ENCODE assay signal across 17 cellular contexts in the genomic region with DNA sequence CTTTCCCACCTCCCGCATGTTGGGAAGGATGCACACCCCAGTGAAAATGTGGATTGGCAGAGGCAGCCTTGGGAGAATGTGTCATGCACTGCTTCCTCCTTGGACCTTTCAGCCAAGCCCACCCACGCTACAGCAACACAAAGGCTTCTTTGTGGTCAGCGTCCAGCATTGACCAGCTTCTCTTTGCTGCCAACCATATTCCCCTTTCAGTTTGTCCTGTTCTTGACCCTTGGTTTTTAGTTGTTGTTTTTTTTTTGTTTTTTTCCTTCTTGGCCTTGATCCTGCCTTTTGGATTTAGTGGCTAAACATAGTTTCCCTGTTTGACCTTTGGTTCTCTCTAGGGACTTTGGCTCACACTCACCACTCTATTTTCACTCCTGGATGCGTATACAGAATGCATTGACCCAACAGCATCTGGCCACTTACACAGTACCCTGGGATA.
DNase-seq lines count a peak whose midpoint lies in the region; ATAC-seq, FAIRE-seq and TF ChIP-seq lines count a peak whose summit lies in the region.
"Had no signal": no experiment of that assay in that cellular context is flagged by ENCODE, and none has a peak within 500 bp of the region (broad histone marks: within the 10 kb centered on the region; RNA-seq: fewer than 3 reads in every experiment).

No MANE protein-coding gene starts in this region.

- ATAC-seq in K562: no peak
- ATAC-seq in heart right ventricle: peak; percentile 75 to 94 (median 90)
- ATAC-seq in pancreas: peak in 3 of 4 donors; percentile 35 to 57 (median 52)
- ATAC-seq in HG02678 (IDR thresholded peaks at IDR 0.05; ENCODE audit: unreplicated experiment): no peak
- ATAC-seq in GM18867 (IDR thresholded peaks at IDR 0.05; ENCODE audit: unreplicated experiment): no peak
- ATAC-seq: natural killer cell; stimulated activated naive B cell treated with anti-CD40 and anti-IgM and Interleukin-4, amounts not matched to agents 10 μg/mL and 1 μg/mL and 100 μg/mL, for 72 hours had no signal

- FAIRE-seq in K562 (lab: Jason Lieb, UNC) (no peak), pancreas (lab: Jason Lieb, UNC) (no peak)

- H3K4me3 Mint-ChIP-seq in Calu3 (ENCODE audit: low read depth, unreplicated experiment): no peak overlapping the region
- H3K4me3 Mint-ChIP-seq in activated T-helper 1 cell treated with anti-CD3 and anti-CD28 coated beads, Interleukin-12 subunit alpha, Interleukin-12 subunit beta, Interleukin-2, Interleukin-4 antibody, amounts not matched to agents 30 ng/mL and 10 ng/mL and 1 ng/mL, durations not matched to agents 14 hours and 24 hours and 36 hours: no peak overlapping the region
- H3K4me3 Mint-ChIP-seq: endodermal cell; natural killer cell; stimulated activated naive B cell treated with anti-CD40 and anti-IgM and Interleukin-4, amounts not matched to agents 10 μg/mL and 1 μg/mL and 100 μg/mL, for 72 hours had no signal

- TF ChIP-seq EP300 in K562 (IDR thresholded peaks at IDR 0.05; ENCODE audit: low read length): no peak

- CTCF ChIA-PET in Calu3 (lab: Charles Lee): interaction anchor here (0.7 to 0.8 kb wide), 2 partner anchors 38 to 279 kb away, joined by 3 read pairs; no protein-coding TSS in a partner anchor
- CTCF ChIA-PET in K562 (lab: Yijun Ruan, JAX; ENCODE audit: low intra/inter-chr PET ratio): no interaction called here

- BruUV-seq in Calu3 (replicated peaks; lab: Mats Ljungman, UMichigan) (no TSS peak), K562 (replicated peaks; lab: Mats Ljungman, UMichigan) (no TSS peak)

- no peaks in the 10 kb centered on the region for H3K79me2 ChIP-seq in K562 (ENCODE audit: control insufficient read depth, insufficient read depth, low read length)

- no peaks in the 10 kb centered on the region for H4K20me1 ChIP-seq in K562 (replicated peaks; ENCODE audit: control insufficient read depth, insufficient read depth, low read length)

- intact Hi-C loops in Calu3 (cut with micrococcal nuclease; ENCODE audit: unreplicated experiment) (loop anchor here (10.0 kb wide), 1 partner anchor 126 kb away; no protein-coding TSS in a partner anchor), K562 (cut with micrococcal nuclease) (no loop called here), heart right ventricle (cut with DNase I) (loop anchor here in 1 of 10 donors (10.0 kb wide), 1 partner anchor 64 kb away; no protein-coding TSS in a partner anchor), pancreas (cut with DNase I) (no loop called here)
- intact Hi-C loops in activated T-helper 1 cell treated with anti-CD3 and anti-CD28 coated beads, Interleukin-12 subunit alpha, Interleukin-12 subunit beta, Interleukin-2, Interleukin-4 antibody, amounts not matched to agents 30 ng/mL and 10 ng/mL and 1 ng/mL, durations not matched to agents 14 hours and 24 hours and 36 hours (cut with micrococcal nuclease): no loop called here

- H3K4me3 ChIP-seq in K562 (no peak overlapping the region), heart right ventricle (no peak overlapping the region), pancreas (no peak overlapping the region)
- H3K4me3 ChIP-seq: cardiac muscle cell, skin epidermis had no signal

- no peaks in the 10 kb centered on the region for H3K9me3 ChIP-seq in K562 (replicated peaks; ENCODE audit: control insufficient read depth, insufficient read depth, low read depth, low read length)
- peaks cover 0 to 7% (median 0%) of the 10 kb centered on the region in 11 donors for H3K9me3 ChIP-seq in heart right ventricle
- no peaks in the 10 kb centered on the region for H3K9me3 ChIP-seq in pancreas

- H3K36me3 ChIP-seq in K562 (ENCODE audit: control insufficient read depth, insufficient read depth, low read length) (no peaks in the 10 kb centered on the region), heart right ventricle (no peaks in the 10 kb centered on the region), pancreas (no peaks in the 10 kb centered on the region)
- H3K36me3 ChIP-seq: cardiac muscle cell had no signal

- no peak for TF ChIP-seq POLR2A in K562 (conservative IDR thresholded peaks at IDR 0.05)

- H3K27me3 ChIP-seq in K562 (ENCODE audit: control insufficient read depth in 2 of 2, insufficient read depth in 2 of 2, low read length in 2 of 2): no peaks in the 10 kb centered on the region
- H3K27me3 ChIP-seq in heart right ventricle: peaks cover 0 to 4% (median 0%) of the 10 kb centered on the region in 7 donors
- H3K27me3 ChIP-seq in pancreas: no peaks in the 10 kb centered on the region

- H3K9me3 Mint-ChIP-seq in Calu3 (ENCODE audit: low read depth, unreplicated experiment): peaks cover 15% of the 10 kb centered on the region
- H3K9me3 Mint-ChIP-seq in activated T-helper 1 cell treated with anti-CD3 and anti-CD28 coated beads, Interleukin-12 subunit alpha, Interleukin-12 subunit beta, Interleukin-2, Interleukin-4 antibody, amounts not matched to agents 30 ng/mL and 10 ng/mL and 1 ng/mL, durations not matched to agents 14 hours and 24 hours and 36 hours: peaks cover 11% of the 10 kb centered on the region

- POLR2A ChIA-PET in K562 (lab: Yijun Ruan, JAX): interaction anchor here (0.6 kb wide), 1 partner anchor 435 kb away, joined by 3 read pairs; no protein-coding TSS in a partner anchor

- peaks cover 33% of the 10 kb centered on the region for H3K4me1 Mint-ChIP-seq in Calu3 (ENCODE audit: low read depth, unreplicated experiment)
- no peaks in the 10 kb centered on the region for H3K4me1 Mint-ChIP-seq in activated T-helper 1 cell treated with anti-CD3 and anti-CD28 coated beads, Interleukin-12 subunit alpha, Interleukin-12 subunit beta, Interleukin-2, Interleukin-4 antibody, amounts not matched to agents 30 ng/mL and 10 ng/mL and 1 ng/mL, durations not matched to agents 14 hours and 24 hours and 36 hours (ENCODE audit: low read depth)
- H3K4me1 Mint-ChIP-seq: natural killer cell; stimulated activated naive B cell treated with anti-CD40 and anti-IgM and Interleukin-4, amounts not matched to agents 10 μg/mL and 1 μg/mL and 100 μg/mL, for 72 hours had no signal

- TF ChIP-seq CTCF in Calu3 (IDR thresholded peaks at IDR 0.05; ENCODE audit: unreplicated experiment): no peak
- no peak for TF ChIP-seq CTCF in K562 (IDR thresholded peaks at IDR 0.05 in 2 of 3, conservative IDR thresholded peaks at IDR 0.05 in 1 of 3; ENCODE audit: insufficient read depth in 2 of 3, low read depth in 1 of 3, low read length in 3 of 3)
- TF ChIP-seq CTCF in heart right ventricle (IDR thresholded peaks at IDR 0.05): no peak
- no peak for TF ChIP-seq CTCF in pancreas (IDR thresholded peaks at IDR 0.05)

- H3K4me2 ChIP-seq in K562 (ENCODE audit: insufficient read depth, low read length): no peak overlapping the region

- H2AFZ ChIP-seq in K562 (ENCODE audit: low read depth, low read length): no peak overlapping the region

- peak overlapping the region; percentile 19 for H3K27ac Mint-ChIP-seq in Calu3 (ENCODE audit: unreplicated experiment)
- no peak overlapping the region for H3K27ac Mint-ChIP-seq in activated T-helper 1 cell treated with anti-CD3 and anti-CD28 coated beads, Interleukin-12 subunit alpha, Interleukin-12 subunit beta, Interleukin-2, Interleukin-4 antibody, amounts not matched to agents 30 ng/mL and 10 ng/mL and 1 ng/mL, durations not matched to agents 14 hours and 24 hours and 36 hours
- H3K27ac Mint-ChIP-seq: endodermal cell; natural killer cell; stimulated activated naive B cell treated with anti-CD40 and anti-IgM and Interleukin-4, amounts not matched to agents 10 μg/mL and 1 μg/mL and 100 μg/mL, for 72 hours had no signal

- DNase-seq in Calu3 (peak; percentile 56), K562 (ENCODE audit: extremely low read depth in 1 of 4, low spot score in 3 of 4) (no peak), heart right ventricle (peak; percentile 47 to 81), pancreas (peak in 1 of 6 donors; percentile 6), NCI-H510A treated with DMSO at 0.1 percent for 48 hours (lab: John Stamatoyannopoulos, UW) (no peak)
- no peak for DNase-seq in activated T-helper 1 cell treated with anti-CD3 and anti-CD28 coated beads, Interleukin-12 subunit alpha, Interleukin-12 subunit beta, Interleukin-2, Interleukin-4 antibody, amounts not matched to agents 30 ng/mL and 10 ng/mL and 1 ng/mL, durations not matched to agents 14 hours and 24 hours and 36 hours (ENCODE audit: low spot score)
- DNase-seq: activated naive CD4-positive, alpha-beta T cell treated with Interleukin-2 at 50 U/mL for 16 hours; natural killer cell; NCI-H1092; OCI-M1; stimulated activated naive B cell treated with anti-CD40 and anti-IgM and Interleukin-4, amounts not matched to agents 10 μg/mL and 1 μg/mL and 100 μg/mL, for 72 hours; SW 1271 had no signal

- no peaks in the 10 kb centered on the region for H3K9me1 ChIP-seq in K562 (ENCODE audit: control insufficient read depth, insufficient read depth, low read length)

- whole genome bisulfite sequencing in K562 (ENCODE audit: insufficient coverage, low coverage, missing lambda C conversion rate): 5% methylated on average over 4 of the region's 4 CpGs
- WGBS in heart right ventricle, 2 donors: 40 to 57% methylated on average over 4 of the region's 4 CpGs
- 72 to 77% methylated on average over 4 of the region's 4 CpGs for WGBS in pancreas, 2 donors

- H3K27ac ChIP-seq in K562 (ENCODE audit: extremely low read depth, low read depth, low read length) (no peak overlapping the region), heart right ventricle (peak overlapping the region in 6 of 10 donors; percentile 33 to 71 (median 65)), pancreas (no peak overlapping the region)
- H3K27ac ChIP-seq: cardiac muscle cell, skin epidermis had no signal

- no peak for TF ChIP-seq RAD21 in K562 (CRISPR knock-in tag; conservative IDR thresholded peaks at IDR 0.05 in 1 of 2, IDR thresholded peaks at IDR 0.05 in 1 of 2)

- in situ Hi-C loops in K562 (cut with MboI): no loop called here

- H3K36me3 Mint-ChIP-seq in Calu3 (ENCODE audit: insufficient read depth, unreplicated experiment): no peaks in the 10 kb centered on the region
- H3K36me3 Mint-ChIP-seq in activated T-helper 1 cell treated with anti-CD3 and anti-CD28 coated beads, Interleukin-12 subunit alpha, Interleukin-12 subunit beta, Interleukin-2, Interleukin-4 antibody, amounts not matched to agents 30 ng/mL and 10 ng/mL and 1 ng/mL, durations not matched to agents 14 hours and 24 hours and 36 hours (ENCODE audit: low read depth): no peaks in the 10 kb centered on the region
- H3K36me3 Mint-ChIP-seq: natural killer cell; stimulated activated naive B cell treated with anti-CD40 and anti-IgM and Interleukin-4, amounts not matched to agents 10 μg/mL and 1 μg/mL and 100 μg/mL, for 72 hours had no signal

- H3K4me1 ChIP-seq in K562 (replicated peaks in 1 of 2; ENCODE audit: control insufficient read depth in 2 of 2, insufficient read depth in 2 of 2, low read length in 2 of 2): no peaks in the 10 kb centered on the region
- H3K4me1 ChIP-seq in heart right ventricle: peaks cover 0 to 36% (median 17%) of the 10 kb centered on the region in 9 donors
- no peaks in the 10 kb centered on the region for H3K4me1 ChIP-seq in pancreas

- no peak overlapping the region for H3K9ac ChIP-seq in K562 (ENCODE audit: insufficient read depth in 1 of 2, low read depth in 2 of 2, low read length in 2 of 2)

- no peaks in the 10 kb centered on the region for H3K27me3 Mint-ChIP-seq in Calu3 (ENCODE audit: unreplicated experiment)
- no peaks in the 10 kb centered on the region for H3K27me3 Mint-ChIP-seq in activated T-helper 1 cell treated with anti-CD3 and anti-CD28 coated beads, Interleukin-12 subunit alpha, Interleukin-12 subunit beta, Interleukin-2, Interleukin-4 antibody, amounts not matched to agents 30 ng/mL and 10 ng/mL and 1 ng/mL, durations not matched to agents 14 hours and 24 hours and 36 hours (ENCODE audit: insufficient read depth)

Comparison
In these comparisons a context has a peak if more than half of its experiments do, and no peak if none do; other contexts are left out.
1. DNase-seq: peak in Calu3 (single experiment) and heart right ventricle (2 of 2); none in K562 (0 of 4), NCI-H510A treated with DMSO at 0.1 percent for 48 hours (single experiment) and activated T-helper 1 cell treated with anti-CD3 and anti-CD28 coated beads, Interleukin-12 subunit alpha, Interleukin-12 subunit beta, Interleukin-2, Interleukin-4 antibody, amounts not matched to agents 30 ng/mL and 10 ng/mL and 1 ng/mL, durations not matched to agents 14 hours and 24 hours and 36 hours (single experiment).
2. ATAC-seq: peak in heart right ventricle (8 of 8) and pancreas (3 of 4); none in K562 (single experiment), HG02678 (single experiment) and GM18867 (single experiment).
3. H3K27ac ChIP-seq: peak in heart right ventricle (6 of 10); none in K562 (single experiment) and pancreas (0 of 4).